Comparison of ENCODE assay signal across 19 cellular contexts in the genomic region with DNA sequence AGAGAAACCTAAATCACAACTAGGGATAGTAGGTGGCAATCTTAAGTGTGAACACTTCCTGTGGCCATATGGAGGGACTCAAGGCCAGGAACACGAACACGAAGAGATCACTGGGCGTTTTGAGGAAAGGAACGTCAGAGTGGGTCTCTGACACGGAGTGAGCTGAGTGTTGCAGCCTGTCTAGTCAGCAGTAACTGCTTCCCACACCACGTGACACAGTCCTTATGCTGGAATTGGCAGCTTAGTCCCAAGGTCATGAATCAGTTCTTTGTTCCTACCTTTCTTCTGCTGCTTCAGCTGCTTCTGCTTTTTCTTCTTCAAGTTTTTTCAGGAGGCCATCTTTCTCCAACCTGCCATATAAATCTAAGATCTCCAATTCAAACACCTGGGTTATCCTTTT. TPM values are rescaled to one million over a fixed set of nuclear protein-coding genes. Genes with fewer than 3 reads are reported as not detected.
DNase-seq lines count a peak whose midpoint lies in the region; ATAC-seq and TF ChIP-seq lines count a peak whose summit lies in the region.
"Had no signal": no experiment of that assay in that cellular context is flagged by ENCODE, and none has a peak within 500 bp of the region (broad histone marks: within the 10 kb centered on the region; RNA-seq: fewer than 3 reads in every experiment).

No MANE protein-coding gene starts in this region.

- no peak overlapping the region for H3K4ac ChIP-seq in IMR-90 (ENCODE audit: low read depth, low read length)

- no peaks in the 10 kb centered on the region for H3K27me3 ChIP-seq in IMR-90 (ENCODE audit: control insufficient read depth, insufficient read depth, low read length)
- H3K27me3 ChIP-seq in BE2C, result no peaks in the 10 kb centered on the region
- H3K27me3 ChIP-seq in ascending aorta, result no peaks in the 10 kb centered on the region

- no peak overlapping the region for H3K9ac ChIP-seq in IMR-90 (ENCODE audit: low read depth, low read length)

- no peak overlapping the region for H2BK120ac ChIP-seq in IMR-90 (ENCODE audit: low read depth, low read length)

- H3K18ac ChIP-seq in IMR-90 (ENCODE audit: low read depth, low read length), result no peak overlapping the region

- H3K9me3 ChIP-seq in IMR-90 (ENCODE audit: control insufficient read depth, insufficient read depth, low read length) (no peaks in the 10 kb centered on the region), BE2C (no peaks in the 10 kb centered on the region), ascending aorta (no peaks in the 10 kb centered on the region)

- H3K4me3 ChIP-seq in IMR-90 (ENCODE audit: insufficient read depth, low read depth, low read length), result no peak overlapping the region
- no peak overlapping the region for H3K4me3 ChIP-seq in BE2C (ENCODE audit: low read depth, low read length)
- no peak overlapping the region for H3K4me3 ChIP-seq in ascending aorta
- H3K4me3 ChIP-seq: skin epidermis had no signal

- H3K4me1 ChIP-seq in IMR-90 (ENCODE audit: control insufficient read depth, insufficient read depth, low read length) (no peaks in the 10 kb centered on the region), BE2C (no peaks in the 10 kb centered on the region), ascending aorta (no peaks in the 10 kb centered on the region)

- no peak for TF ChIP-seq CTCF in IMR-90 (conservative IDR thresholded peaks at IDR 0.05; ENCODE audit: low read depth, low read length)
- no peak for TF ChIP-seq CTCF in BE2C (IDR thresholded peaks at IDR 0.05; ENCODE audit: low read depth, low read length)
- no peak for TF ChIP-seq CTCF in ascending aorta (IDR thresholded peaks at IDR 0.05)

- no peak overlapping the region for H2AK9ac ChIP-seq in IMR-90 (replicated peaks; ENCODE audit: low read depth, low read length, poor library complexity)

- H3K79me1 ChIP-seq in IMR-90 (ENCODE audit: low read depth in 1 of 2, low read length in 2 of 2), result no peaks in the 10 kb centered on the region

- in situ Hi-C loops in IMR-90 (cut with MboI; ENCODE audit: low sequenced_read_pairs), result no loop called here

- 43% methylated on average over 6 of the region's 6 CpGs; no CpG with 5 or more reads in 1 of the 2 experiments for whole genome bisulfite sequencing in IMR-90 (ENCODE audit: extremely low coverage in 2 of 2, insufficient read length in 1 of 2), 2 experiments

- intact Hi-C loops in IMR-90 (cut with micrococcal nuclease), result no loop called here
- intact Hi-C loops in left ventricle myocardium superior (cut with micrococcal nuclease), result no loop called here
- intact Hi-C loops in ascending aorta (cut with DNase I), result no loop called here

- no peak overlapping the region for H2AK5ac ChIP-seq in IMR-90 (ENCODE audit: low read depth, low read length)

- H4K5ac ChIP-seq in IMR-90 (ENCODE audit: low read depth, low read length), result no peak overlapping the region

- TF ChIP-seq POLR2A in IMR-90 (IDR thresholded peaks at IDR 0.05; ENCODE audit: low read depth, low read length), result no peak

- ATAC-seq in IMR-90 (ENCODE audit: low read depth), result no peak
- ATAC-seq in left ventricle myocardium superior, result peak; percentile 78
- no peak for ATAC-seq in GM21529 (IDR thresholded peaks at IDR 0.05; ENCODE audit: unreplicated experiment)
- ATAC-seq: T-helper 17 cell, WTC11 had no signal

- H3K9me1 ChIP-seq in IMR-90 (ENCODE audit: insufficient read depth, low read length), result no peaks in the 10 kb centered on the region

- no peak overlapping the region for H3K56ac ChIP-seq in IMR-90 (ENCODE audit: extremely low read depth, insufficient read depth, low read length)

- no peak overlapping the region for H2AFZ ChIP-seq in IMR-90 (replicated peaks; ENCODE audit: low read length, poor library complexity)

- dilution Hi-C loops in IMR-90 (cut with HindIII; ENCODE audit: low sequenced_read_pairs, unreplicated experiment), result no loop called here

- CTCF ChIA-PET in IMR-90 (lab: Yijun Ruan, JAX), result no interaction called here

- H3K36me3 ChIP-seq in IMR-90 (ENCODE audit: control insufficient read depth, insufficient read depth, low read length) (peaks cover 62% of the 10 kb centered on the region), BE2C (peaks cover 43% of the 10 kb centered on the region), ascending aorta (peaks cover 68 to 83% of the 10 kb centered on the region in 2 donors)

- POLR2A ChIA-PET in IMR-90 (lab: Charles Lee; ENCODE audit: unreplicated experiment), result no interaction called here

- H2BK20ac ChIP-seq in IMR-90 (ENCODE audit: low read depth, low read length), result no peak overlapping the region

- H3K27ac ChIP-seq in IMR-90 (ENCODE audit: insufficient read depth, low read length) (no peak overlapping the region), ascending aorta (no peak overlapping the region)

- DNase-seq in IMR-90, result peak; percentile 25
- DNase-seq in cerebellum (ENCODE audit: low spot score), result peak; percentile 77
- DNase-seq in left ventricle myocardium superior, result no peak
- DNase-seq in putamen (ENCODE audit: low spot score), result peak; percentile 85
- DNase-seq in BE2C, result no peak
- no peak for DNase-seq in ascending aorta (ENCODE audit: low spot score in 2 of 2)
- no peak for DNase-seq in activated naive CD4-positive, alpha-beta T cell (lab: John Stamatoyannopoulos, UW)
- DNase-seq: activated CD8-positive, alpha-beta memory T cell treated with anti-CD3 and anti-CD28 coated beads for 24 hours; cortex of kidney; DMS 273 treated with DMSO at 0.1 percent for 48 hours; islet precursor cell; NCI-H2029 treated with DMSO at 0.1 percent for 48 hours; NCI-H524; SHP77; T-helper 17 cell; trophoblast cell had no signal

- H4K8ac ChIP-seq in IMR-90 (ENCODE audit: low read depth in 2 of 2, low read length in 2 of 2), result no peak overlapping the region

- no peak for TF ChIP-seq RAD21 in IMR-90 (IDR thresholded peaks at IDR 0.05; ENCODE audit: low read length)

- no peak overlapping the region for H4K91ac ChIP-seq in IMR-90 (ENCODE audit: insufficient read depth, low read depth, low read length)

- no peak overlapping the region for H3K14ac ChIP-seq in IMR-90 (replicated peaks; ENCODE audit: low read depth, low read length)

- no peak overlapping the region for H3K23ac ChIP-seq in IMR-90 (ENCODE audit: low read depth, low read length)

- no peak overlapping the region for H3K4me2 ChIP-seq in IMR-90 (ENCODE audit: low read depth, low read length)

- H2BK15ac ChIP-seq in IMR-90 (ENCODE audit: low read depth, low read length), result no peak overlapping the region

- H2BK5ac ChIP-seq in IMR-90 (ENCODE audit: low read depth, low read length, poor library complexity, severe bottlenecking), result no peak overlapping the region

- peaks cover 11% of the 10 kb centered on the region; the same call in 1 of the 2 replicates for H4K20me1 ChIP-seq in IMR-90 (ENCODE audit: insufficient read depth, low read length)

- no TSS peak for BruUV-seq in IMR-90 (replicated peaks; lab: Mats Ljungman, UMichigan)

TF ChIP-seq in IMR-90, 13 proteins besides CTCF, POLR2A, EP300 and RAD21:
- TF ChIP-seq MAZ (IDR thresholded peaks at IDR 0.05; ENCODE audit: borderline replicate concordance, low read depth, low read length) (no peak), CEBPB (IDR thresholded peaks at IDR 0.05; ENCODE audit: low read depth, low read length) (no peak), MAFK (IDR thresholded peaks at IDR 0.05; ENCODE audit: low read depth, low read length) (peak; percentile 27; the same call in 1 of the 2 replicates), FOS (IDR thresholded peaks at IDR 0.05; ENCODE audit: low read depth, low read length) (no peak), RCOR1 (IDR thresholded peaks at IDR 0.05; ENCODE audit: insufficient replicate concordance, low read length) (no peak)
- TF ChIP-seq, protein P1, sequence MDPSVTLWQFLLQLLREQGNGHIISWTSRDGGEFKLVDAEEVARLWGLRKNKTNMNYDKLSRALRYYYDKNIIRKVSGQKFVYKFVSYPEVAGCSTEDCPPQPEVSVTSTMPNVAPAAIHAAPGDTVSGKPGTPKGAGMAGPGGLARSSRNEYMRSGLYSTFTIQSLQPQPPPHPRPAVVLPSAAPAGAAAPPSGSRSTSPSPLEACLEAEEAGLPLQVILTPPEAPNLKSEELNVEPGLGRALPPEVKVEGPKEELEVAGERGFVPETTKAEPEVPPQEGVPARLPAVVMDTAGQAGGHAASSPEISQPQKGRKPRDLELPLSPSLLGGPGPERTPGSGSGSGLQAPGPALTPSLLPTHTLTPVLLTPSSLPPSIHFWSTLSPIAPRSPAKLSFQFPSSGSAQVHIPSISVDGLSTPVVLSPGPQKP (IDR thresholded peaks at IDR 0.05; ENCODE audit: borderline replicate concordance, low read depth, low read length), result no peak
- TF ChIP-seq, protein P2, sequence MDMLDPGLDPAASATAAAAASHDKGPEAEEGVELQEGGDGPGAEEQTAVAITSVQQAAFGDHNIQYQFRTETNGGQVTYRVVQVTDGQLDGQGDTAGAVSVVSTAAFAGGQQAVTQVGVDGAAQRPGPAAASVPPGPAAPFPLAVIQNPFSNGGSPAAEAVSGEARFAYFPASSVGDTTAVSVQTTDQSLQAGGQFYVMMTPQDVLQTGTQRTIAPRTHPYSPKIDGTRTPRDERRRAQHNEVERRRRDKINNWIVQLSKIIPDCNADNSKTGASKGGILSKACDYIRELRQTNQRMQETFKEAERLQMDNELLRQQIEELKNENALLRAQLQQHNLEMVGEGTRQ (IDR thresholded peaks at IDR 0.05; ENCODE audit: low read depth, low read length), result peak; percentile 48; the same call in 1 of the 2 replicates
TF ChIP-seq in IMR-90: peak in this region for 2.

RNA-seq across cellular contexts. Expression of gene SPACA9, which starts 18.2 kb away (rescaled TPM):
- total RNA-seq in IMR-90 (2012; rRNA removed) (0.90 and 1.1 TPM in 2 replicates), cerebellum (3.1 TPM), left ventricle myocardium superior (4.4 TPM), ascending aorta (5.9 TPM)
- polyA plus RNA-seq in IMR-90 (2012; rRNA removed), result 4.3 and 4.9 TPM in 2 replicates
- 4.5 and 5.6 TPM in 2 replicates for polyA plus RNA-seq in IMR-90 (2012; cell fraction: cytosol; rRNA removed)
- 3.6 and 3.9 TPM in 2 replicates for polyA plus RNA-seq in IMR-90 (2012; cell fraction: nucleus; rRNA removed; ENCODE audit: low replicate concordance)
- 2.2 TPM for polyA plus RNA-seq in BE2C (2012; ENCODE audit: insufficient read depth, insufficient read length, low read depth)

RNA-seq across cellular contexts. Expression of gene AK8, which starts 18.8 kb away (rescaled TPM):
- total RNA-seq in IMR-90 (2012; rRNA removed) (under 0.01 TPM in 2 replicates), cerebellum (1.3 TPM), left ventricle myocardium superior (0.42 TPM), ascending aorta (not detected)
- 0.09 and 0.19 TPM in 2 replicates for polyA plus RNA-seq in IMR-90 (2012; rRNA removed)
- polyA plus RNA-seq in IMR-90 (2012; cell fraction: cytosol; rRNA removed), result 0.09 and 0.13 TPM in 2 replicates
- polyA plus RNA-seq in IMR-90 (2012; cell fraction: nucleus; rRNA removed; ENCODE audit: low replicate concordance), result 0.14 and 0.15 TPM in 2 replicates
- polyA plus RNA-seq in BE2C (2012; ENCODE audit: insufficient read depth, insufficient read length, low read depth), result not detected

RNA-seq across cellular contexts. Expression of gene TSC1, which starts 47.5 kb away (rescaled TPM):
- 44.2 and 56.3 TPM in 2 replicates for total RNA-seq in IMR-90 (2012; rRNA removed)
- polyA plus RNA-seq in IMR-90 (2012; rRNA removed), result 24.0 and 25.7 TPM in 2 replicates
- polyA plus RNA-seq in IMR-90 (2012; cell fraction: cytosol; rRNA removed), result 9.0 and 12.4 TPM in 2 replicates
- polyA plus RNA-seq in IMR-90 (2012; cell fraction: nucleus; rRNA removed; ENCODE audit: low replicate concordance), result 57.8 and 168 TPM in 2 replicates
- 82.4 TPM for total RNA-seq in cerebellum
- 54.4 TPM for total RNA-seq in left ventricle myocardium superior
- 19.8 TPM for polyA plus RNA-seq in BE2C (2012; ENCODE audit: insufficient read depth, insufficient read length, low read depth)
- total RNA-seq in ascending aorta, result 39.8 TPM

Comparison
In these comparisons a context has a peak if more than half of its experiments do, and no peak if none do; other contexts are left out.
1. DNase-seq: peak in IMR-90 (single experiment), cerebellum (single experiment) and putamen (single experiment); none in left ventricle myocardium superior (single experiment), BE2C (single experiment), ascending aorta (0 of 2) and activated naive CD4-positive, alpha-beta T cell (0 of 4).